In genomic region chr9:124803911-124804310, GRCh38 we compare ENCODE assay signal across 11 cellular contexts. TPM values are rescaled to one million over a fixed set of nuclear protein-coding genes. Genes with fewer than 3 reads are reported as not detected.
"Had no signal": no experiment of that assay in that cellular context is flagged by ENCODE, and none has a peak within 500 bp of the region (broad histone marks: within the 10 kb centered on the region; RNA-seq: fewer than 3 reads in every experiment).

No MANE protein-coding gene starts in this region.

- H2AFZ ChIP-seq: GM23338 had no signal

- FAIRE-seq: H1, H54, K562 had no signal

- H3K9me3 ChIP-seq: HAP-1 had no signal

- H3K4me2 ChIP-seq: GM23338 had no signal

- H3K4me1 ChIP-seq: HAP-1 had no signal

- H3K4me3 Mint-ChIP-seq: GM23338, HFFc6 had no signal

- H3K27ac ChIP-seq: HL-60 had no signal

- H3K27ac Mint-ChIP-seq: GM23338, HFFc6 had no signal

- ATAC-seq: GM23338, HCT116, K562 had no signal

- H3K36me3 ChIP-seq: HAP-1 had no signal

- H3K9me3 Mint-ChIP-seq: GM23338, HFFc6 had no signal

- DNase-seq: HFFc6, IMR-90, KG1 had no signal

- H3K4me3 ChIP-seq: GM23338, HAP-1, K562 had no signal

RNA-seq across cellular contexts. Expression of gene OLFML2A, which starts 27.0 kb away (rescaled TPM):
- polyA plus RNA-seq: K562 had no signal

RNA-seq across cellular contexts. Expression of gene WDR38, which starts 49.3 kb away (rescaled TPM):
- total RNA-seq: GM23338, H1, HFFc6, HT1080, IMR-90, K562 had no signal
- polyA plus RNA-seq: GM23338, H1, IMR-90, K562 had no signal
